15 cellular contexts compared by ENCODE assay signal in genomic region chr13:79534596-79534995, GRCh38. TPM values are rescaled to one million over a fixed set of nuclear protein-coding genes. Genes with fewer than 3 reads are reported as not detected.
A peak's percentile ranks its signal among the peaks of the same experiment; 100 is the strongest.
DNase-seq lines count a peak whose midpoint lies in the region; ATAC-seq and TF ChIP-seq lines count a peak whose summit lies in the region.
"Had no signal": no experiment of that assay in that cellular context is flagged by ENCODE, and none has a peak within 500 bp of the region (broad histone marks: within the 10 kb centered on the region; RNA-seq: fewer than 3 reads in every experiment).

No MANE protein-coding gene starts in this region.

- H3K4me2 ChIP-seq in GM23338 (peak overlapping the region; percentile 52; the same call in 1 of the 2 replicates), mesenchymal stem cell (ENCODE audit: low read length, poor library complexity, severe bottlenecking) (no peak overlapping the region)

- intact Hi-C loops in dorsolateral prefrontal cortex (cut with DNase I): loop anchor here (2.0 to 5.0 kb wide), 2 partner anchors 52 to 54 kb away; partner anchors contain the start of gene NDFIP2 (in 2 of the 2)

- H3K4me3 ChIP-seq in GM23338 (no peak overlapping the region), dorsolateral prefrontal cortex (no peak overlapping the region), mesenchymal stem cell (ENCODE audit: insufficient read depth in 1 of 2, low read depth in 1 of 2, low read length in 2 of 2) (no peak overlapping the region)

- no peak overlapping the region for H3K4ac ChIP-seq in mesenchymal stem cell (ENCODE audit: low read depth in 1 of 2, low read length in 2 of 2)

- peak; percentile 56 for ATAC-seq in GM23338
- ATAC-seq: CD8-positive, alpha-beta T cell had no signal

- H3K27ac Mint-ChIP-seq in GM23338: no peak overlapping the region
- H3K27ac Mint-ChIP-seq: CD8-positive, alpha-beta T cell; IgD-negative memory B cell had no signal

- H3K27me3 ChIP-seq in GM23338 (ENCODE audit: insufficient read depth) (no peaks in the 10 kb centered on the region), dorsolateral prefrontal cortex (no peaks in the 10 kb centered on the region), mesenchymal stem cell (ENCODE audit: control insufficient read depth in 1 of 2, insufficient read depth in 1 of 2, low read length in 2 of 2) (no peaks in the 10 kb centered on the region)

- no peaks in the 10 kb centered on the region for H3K9me3 ChIP-seq in mesenchymal stem cell (ENCODE audit: control insufficient read depth, low read length)

- H2AK5ac ChIP-seq in mesenchymal stem cell (ENCODE audit: low read length, severe bottlenecking): no peak overlapping the region

- H3K4me3 Mint-ChIP-seq in GM23338: no peak overlapping the region
- H3K4me3 Mint-ChIP-seq: CD8-positive, alpha-beta T cell; IgD-negative memory B cell had no signal

- H2AFZ ChIP-seq in GM23338 (no peak overlapping the region), mesenchymal stem cell (ENCODE audit: low read depth, low read length) (no peak overlapping the region)

- H3K79me1 ChIP-seq in mesenchymal stem cell (replicated peaks; ENCODE audit: low read length, poor library complexity, severe bottlenecking): peaks cover 21% of the 10 kb centered on the region

- H3K9me3 Mint-ChIP-seq in GM23338: no peaks in the 10 kb centered on the region
- H3K9me3 Mint-ChIP-seq: CD8-positive, alpha-beta T cell; IgD-negative memory B cell had no signal

- peak overlapping the region; percentile 14 for H3K9ac ChIP-seq in mesenchymal stem cell (ENCODE audit: low read length)

- no peaks in the 10 kb centered on the region for H3K79me2 ChIP-seq in GM23338 (replicated peaks; ENCODE audit: insufficient read depth)

- H3K36me3 ChIP-seq in GM23338 (ENCODE audit: insufficient read depth): no peaks in the 10 kb centered on the region
- peaks cover 14 to 26% of the 10 kb centered on the region in 2 experiments for H3K36me3 ChIP-seq in mesenchymal stem cell (ENCODE audit: control insufficient read depth in 1 of 2, insufficient read depth in 2 of 2, low read depth in 1 of 2, low read length in 2 of 2)

- H2BK120ac ChIP-seq in mesenchymal stem cell (ENCODE audit: low read depth, low read length): no peak overlapping the region

- H2BK15ac ChIP-seq in mesenchymal stem cell (ENCODE audit: low read depth, poor library complexity, severe bottlenecking): no peak overlapping the region

- DNase-seq in EH (ENCODE audit: low read depth): peak; percentile 25
- DNase-seq in GM23338 (ENCODE audit: low spot score): no peak
- no peak for DNase-seq in dorsolateral prefrontal cortex
- DNase-seq in mesenchymal stem cell: no peak
- no peak for DNase-seq in GM10266 (ENCODE audit: extremely low spot score)
- DNase-seq in NOMO-1 (lab: John Stamatoyannopoulos, UW; ENCODE audit: unreplicated experiment in 2 of 2): no peak
- DNase-seq in HCEC 1CT: no peak
- DNase-seq: CD8-positive, alpha-beta T cell; DMS79 treated with DMSO at 0.1 percent for 48 hours; GF-D8; NCI-H1436 treated with DMSO at 0.1 percent for 48 hours; NCI-H2081; NCI-H524; SIG-M5 had no signal

- H4K91ac ChIP-seq in mesenchymal stem cell (ENCODE audit: low read length): no peak overlapping the region

- WGBS in mesenchymal stem cell: 98% methylated on average over 3 of the region's 4 CpGs

- no peaks in the 10 kb centered on the region for H3F3A ChIP-seq in GM23338 (replicated peaks; ENCODE audit: low read depth)

- no peak overlapping the region for H2BK5ac ChIP-seq in mesenchymal stem cell (ENCODE audit: low read depth, low read length, poor library complexity, severe bottlenecking)

- H4K8ac ChIP-seq in mesenchymal stem cell (ENCODE audit: low read length): no peak overlapping the region

- H4K20me1 ChIP-seq in GM23338 (replicated peaks; ENCODE audit: insufficient read depth): 0 out of 2 replicates have a peak, but pooled peaks cover 6% of the 10 kb centered on the region

- H3K4me1 Mint-ChIP-seq in GM23338: peaks cover 37% of the 10 kb centered on the region
- H3K4me1 Mint-ChIP-seq: IgD-negative memory B cell had no signal

- H3K36me3 Mint-ChIP-seq in GM23338 (ENCODE audit: low read depth): peaks cover 5% of the 10 kb centered on the region; the same call in 1 of the 3 replicates
- H3K36me3 Mint-ChIP-seq: IgD-negative memory B cell had no signal

- H3K27me3 Mint-ChIP-seq in GM23338 (ENCODE audit: insufficient read depth, low read depth, poor library complexity): no peaks in the 10 kb centered on the region
- H3K27me3 Mint-ChIP-seq: IgD-negative memory B cell had no signal

- H2BK12ac ChIP-seq in mesenchymal stem cell (ENCODE audit: low read length in 2 of 2): no peak overlapping the region

- H3K23ac ChIP-seq in mesenchymal stem cell (ENCODE audit: low read length in 2 of 2): no peak overlapping the region

- H3K9me2 ChIP-seq in GM23338 (ENCODE audit: insufficient read depth): no peaks in the 10 kb centered on the region

- no peak for TF ChIP-seq CTCF in GM23338 (conservative IDR thresholded peaks at IDR 0.05; ENCODE audit: low read depth in 2 of 2)
- TF ChIP-seq CTCF in dorsolateral prefrontal cortex (IDR thresholded peaks at IDR 0.05 in 54 of 56, conservative IDR thresholded peaks at IDR 0.05 in 2 of 56; ENCODE audit: low read depth in 1 of 56, partially characterized antibody in 56 of 56): no peak
- TF ChIP-seq CTCF in GM10266 (IDR thresholded peaks at IDR 0.05; ENCODE audit: control insufficient read depth, insufficient read depth, low read depth, missing control alignments): no peak

- no peak overlapping the region for H3K14ac ChIP-seq in mesenchymal stem cell (ENCODE audit: low read length in 2 of 2)

- H3K4me1 ChIP-seq in GM23338 (ENCODE audit: insufficient read depth) (peaks cover 48% of the 10 kb centered on the region), mesenchymal stem cell (ENCODE audit: control insufficient read depth, insufficient read depth, low read depth, low read length) (peaks cover 2% of the 10 kb centered on the region)

- H3K27ac ChIP-seq in GM23338 (ENCODE audit: low read depth): no peak overlapping the region
- H3K27ac ChIP-seq in dorsolateral prefrontal cortex: peak overlapping the region in 45 of 59 donors; percentile 0 to 89 (median 49)
- H3K27ac ChIP-seq in mesenchymal stem cell (ENCODE audit: low read length, poor library complexity, severe bottlenecking): no peak overlapping the region

- no peak overlapping the region for H3K18ac ChIP-seq in mesenchymal stem cell (ENCODE audit: low read depth in 1 of 2, low read length in 2 of 2)

TF ChIP-seq in GM23338, 12 proteins besides CTCF, POLR2A, EP300 and RAD21 (continues in another document):
- TF ChIP-seq NANOG (IDR thresholded peaks at IDR 0.05; ENCODE audit: borderline replicate concordance) (no peak), ETS1 (IDR thresholded peaks at IDR 0.05) (no peak), POLR2AphosphoS5 (IDR thresholded peaks at IDR 0.05; ENCODE audit: low read depth) (no peak)

RNA-seq across cellular contexts. Expression of gene NDFIP2, which starts 53.6 kb away (rescaled TPM):
- 28.7 and 32.8 TPM in 2 replicates for total RNA-seq in GM23338 (2014; rRNA removed; shearing (Covaris generic))
- 25.2 and 28.3 TPM in 2 replicates for polyA plus RNA-seq in GM23338 (2016; fragmentation: Nextera tagmentation; extraction: Ambion mirVana)
- total RNA-seq in dorsolateral prefrontal cortex: 100 to 1,000 TPM in 93 of 120 experiments, 10 to 100 TPM in 27; 61.3 to 160 (median 114) TPM
- polyA plus RNA-seq in mesenchymal stem cell (2013, experiment 1 of 2): 23.3 TPM
- 25.7 TPM for polyA plus RNA-seq in mesenchymal stem cell (2013, experiment 2 of 2)
- polyA plus RNA-seq: IgD-negative memory B cell had no signal

Comparison
In these comparisons a context has a peak if more than half of its experiments do, and no peak if none do; other contexts are left out.
1. H3K27ac ChIP-seq: peak in dorsolateral prefrontal cortex (45 of 59); none in GM23338 (single experiment) and mesenchymal stem cell (single experiment).